1 cellular context compared by ENCODE assay signal in genomic region chr1:159015440-159015909, GRCh38.
TF ChIP-seq lines count a peak whose summit lies in the region.

No MANE protein-coding gene starts in this region.

TF ChIP-seq in GM12878, 131 proteins besides CTCF, POLR2A, EP300 and RAD21 (continued from another document):
- TF ChIP-seq USF1 (IDR thresholded peaks at IDR 0.05; ENCODE audit: borderline replicate concordance, extremely low read length, insufficient read depth, low read depth, low read length): no peak
- peak; percentile 77 to 84; a peak in 3 of 4 replicates for TF ChIP-seq BHLHE40 (IDR thresholded peaks at IDR 0.05; ENCODE audit: borderline replicate concordance in 1 of 2, low read depth in 2 of 2, low read length in 1 of 2)
- peak; percentile 52; the same call in 1 of the 2 replicates for TF ChIP-seq TCF12 (IDR thresholded peaks at IDR 0.05; ENCODE audit: low read depth, low read length)
- peak; percentile 27; the same call in 1 of the 2 replicates for TF ChIP-seq YY1 (IDR thresholded peaks at IDR 0.05; ENCODE audit: low read depth, low read length)
- 0 out of 2 replicates have a peak, but pooled peaks have one; percentile 4 for TF ChIP-seq JUNB (IDR thresholded peaks at IDR 0.05)
- no peak for TF ChIP-seq RB1 (IDR thresholded peaks at IDR 0.05; ENCODE audit: borderline replicate concordance)
- TF ChIP-seq DPF2 (IDR thresholded peaks at IDR 0.05): 0 out of 2 replicates have a peak, but pooled peaks have one; percentile 56
- TF ChIP-seq IKZF1 (conservative IDR thresholded peaks at IDR 0.05): peak; percentile 69
- TF ChIP-seq, protein P1, sequence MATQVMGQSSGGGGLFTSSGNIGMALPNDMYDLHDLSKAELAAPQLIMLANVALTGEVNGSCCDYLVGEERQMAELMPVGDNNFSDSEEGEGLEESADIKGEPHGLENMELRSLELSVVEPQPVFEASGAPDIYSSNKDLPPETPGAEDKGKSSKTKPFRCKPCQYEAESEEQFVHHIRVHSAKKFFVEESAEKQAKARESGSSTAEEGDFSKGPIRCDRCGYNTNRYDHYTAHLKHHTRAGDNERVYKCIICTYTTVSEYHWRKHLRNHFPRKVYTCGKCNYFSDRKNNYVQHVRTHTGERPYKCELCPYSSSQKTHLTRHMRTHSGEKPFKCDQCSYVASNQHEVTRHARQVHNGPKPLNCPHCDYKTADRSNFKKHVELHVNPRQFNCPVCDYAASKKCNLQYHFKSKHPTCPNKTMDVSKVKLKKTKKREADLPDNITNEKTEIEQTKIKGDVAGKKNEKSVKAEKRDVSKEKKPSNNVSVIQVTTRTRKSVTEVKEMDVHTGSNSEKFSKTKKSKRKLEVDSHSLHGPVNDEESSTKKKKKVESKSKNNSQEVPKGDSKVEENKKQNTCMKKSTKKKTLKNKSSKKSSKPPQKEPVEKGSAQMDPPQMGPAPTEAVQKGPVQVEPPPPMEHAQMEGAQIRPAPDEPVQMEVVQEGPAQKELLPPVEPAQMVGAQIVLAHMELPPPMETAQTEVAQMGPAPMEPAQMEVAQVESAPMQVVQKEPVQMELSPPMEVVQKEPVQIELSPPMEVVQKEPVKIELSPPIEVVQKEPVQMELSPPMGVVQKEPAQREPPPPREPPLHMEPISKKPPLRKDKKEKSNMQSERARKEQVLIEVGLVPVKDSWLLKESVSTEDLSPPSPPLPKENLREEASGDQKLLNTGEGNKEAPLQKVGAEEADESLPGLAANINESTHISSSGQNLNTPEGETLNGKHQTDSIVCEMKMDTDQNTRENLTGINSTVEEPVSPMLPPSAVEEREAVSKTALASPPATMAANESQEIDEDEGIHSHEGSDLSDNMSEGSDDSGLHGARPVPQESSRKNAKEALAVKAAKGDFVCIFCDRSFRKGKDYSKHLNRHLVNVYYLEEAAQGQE (IDR thresholded peaks at IDR 0.05; ENCODE audit: low read depth, low read length): no peak
- TF ChIP-seq, protein P2, sequence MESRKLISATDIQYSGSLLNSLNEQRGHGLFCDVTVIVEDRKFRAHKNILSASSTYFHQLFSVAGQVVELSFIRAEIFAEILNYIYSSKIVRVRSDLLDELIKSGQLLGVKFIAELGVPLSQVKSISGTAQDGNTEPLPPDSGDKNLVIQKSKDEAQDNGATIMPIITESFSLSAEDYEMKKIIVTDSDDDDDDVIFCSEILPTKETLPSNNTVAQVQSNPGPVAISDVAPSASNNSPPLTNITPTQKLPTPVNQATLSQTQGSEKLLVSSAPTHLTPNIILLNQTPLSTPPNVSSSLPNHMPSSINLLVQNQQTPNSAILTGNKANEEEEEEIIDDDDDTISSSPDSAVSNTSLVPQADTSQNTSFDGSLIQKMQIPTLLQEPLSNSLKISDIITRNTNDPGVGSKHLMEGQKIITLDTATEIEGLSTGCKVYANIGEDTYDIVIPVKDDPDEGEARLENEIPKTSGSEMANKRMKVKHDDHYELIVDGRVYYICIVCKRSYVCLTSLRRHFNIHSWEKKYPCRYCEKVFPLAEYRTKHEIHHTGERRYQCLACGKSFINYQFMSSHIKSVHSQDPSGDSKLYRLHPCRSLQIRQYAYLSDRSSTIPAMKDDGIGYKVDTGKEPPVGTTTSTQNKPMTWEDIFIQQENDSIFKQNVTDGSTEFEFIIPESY (IDR thresholded peaks at IDR 0.05): no peak
- TF ChIP-seq RELA (IDR thresholded peaks at IDR 0.05; ENCODE audit: borderline replicate concordance, partially characterized antibody): no peak
- TF ChIP-seq POLR2AphosphoS5 (IDR thresholded peaks at IDR 0.05; ENCODE audit: low read length): peak; percentile 90
- no peak for TF ChIP-seq CEBPB (IDR thresholded peaks at IDR 0.05; ENCODE audit: borderline replicate concordance in 1 of 2, low read depth in 2 of 2, low read length in 2 of 2)
- TF ChIP-seq, protein P3, sequence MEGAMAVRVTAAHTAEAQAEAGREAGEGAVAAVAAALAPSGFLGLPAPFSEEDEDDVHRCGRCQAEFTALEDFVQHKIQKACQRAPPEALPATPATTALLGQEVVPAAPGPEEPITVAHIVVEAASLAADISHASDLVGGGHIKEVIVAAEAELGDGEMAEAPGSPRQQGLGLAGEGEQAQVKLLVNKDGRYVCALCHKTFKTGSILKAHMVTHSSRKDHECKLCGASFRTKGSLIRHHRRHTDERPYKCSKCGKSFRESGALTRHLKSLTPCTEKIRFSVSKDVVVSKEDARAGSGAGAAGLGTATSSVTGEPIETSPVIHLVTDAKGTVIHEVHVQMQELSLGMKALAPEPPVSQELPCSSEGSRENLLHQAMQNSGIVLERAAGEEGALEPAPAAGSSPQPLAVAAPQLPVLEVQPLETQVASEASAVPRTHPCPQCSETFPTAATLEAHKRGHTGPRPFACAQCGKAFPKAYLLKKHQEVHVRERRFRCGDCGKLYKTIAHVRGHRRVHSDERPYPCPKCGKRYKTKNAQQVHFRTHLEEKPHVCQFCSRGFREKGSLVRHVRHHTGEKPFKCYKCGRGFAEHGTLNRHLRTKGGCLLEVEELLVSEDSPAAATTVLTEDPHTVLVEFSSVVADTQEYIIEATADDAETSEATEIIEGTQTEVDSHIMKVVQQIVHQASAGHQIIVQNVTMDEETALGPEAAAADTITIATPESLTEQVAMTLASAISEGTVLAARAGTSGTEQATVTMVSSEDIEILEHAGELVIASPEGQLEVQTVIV (IDR thresholded peaks at IDR 0.05; ENCODE audit: borderline replicate concordance, partially characterized antibody): no peak
- TF ChIP-seq NR2C2 (IDR thresholded peaks at IDR 0.05; ENCODE audit: borderline replicate concordance, control insufficient read depth, insufficient read length, low read depth): no peak
- TF ChIP-seq ATF7 (IDR thresholded peaks at IDR 0.05; ENCODE audit: low read depth): peak; percentile 81
- no peak for TF ChIP-seq CEBPZ (IDR thresholded peaks at IDR 0.05; ENCODE audit: low read depth, low read length)
- TF ChIP-seq CBX5 (IDR thresholded peaks at IDR 0.05; ENCODE audit: low read depth): peak; percentile 65; the same call in 1 of the 2 replicates
- 0 out of 2 replicates have a peak, but pooled peaks have one; percentile 6 for TF ChIP-seq CREM (IDR thresholded peaks at IDR 0.05; ENCODE audit: low read depth)
- TF ChIP-seq SUZ12 (IDR thresholded peaks at IDR 0.05; ENCODE audit: unreplicated experiment): no peak
- peak; percentile 82 for TF ChIP-seq RAD51 (IDR thresholded peaks at IDR 0.05)
- TF ChIP-seq FOS (IDR thresholded peaks at IDR 0.05; ENCODE audit: borderline replicate concordance, extremely low read depth, insufficient read length): no peak
- peak; percentile 85; the same call in 1 of the 2 replicates for TF ChIP-seq SIN3A (IDR thresholded peaks at IDR 0.05; ENCODE audit: low read depth, low read length)
- no peak for TF ChIP-seq E2F8 (IDR thresholded peaks at IDR 0.05; ENCODE audit: low read depth, partially characterized antibody)
- TF ChIP-seq TAF1 (IDR thresholded peaks at IDR 0.05; ENCODE audit: borderline replicate concordance, low read depth, low read length): peak; percentile 67; the same call in 1 of the 2 replicates
- no peak for TF ChIP-seq KAT2A (conservative IDR thresholded peaks at IDR 0.05; ENCODE audit: control insufficient read depth, low read depth, low read length)
- TF ChIP-seq JUND (IDR thresholded peaks at IDR 0.05; ENCODE audit: low read depth, low read length): 0 out of 2 replicates have a peak, but pooled peaks have one; percentile 12
TF ChIP-seq in GM12878: peak in this region for 38.
